ENCODE assay signal across 21 cellular contexts in the genomic region with DNA sequence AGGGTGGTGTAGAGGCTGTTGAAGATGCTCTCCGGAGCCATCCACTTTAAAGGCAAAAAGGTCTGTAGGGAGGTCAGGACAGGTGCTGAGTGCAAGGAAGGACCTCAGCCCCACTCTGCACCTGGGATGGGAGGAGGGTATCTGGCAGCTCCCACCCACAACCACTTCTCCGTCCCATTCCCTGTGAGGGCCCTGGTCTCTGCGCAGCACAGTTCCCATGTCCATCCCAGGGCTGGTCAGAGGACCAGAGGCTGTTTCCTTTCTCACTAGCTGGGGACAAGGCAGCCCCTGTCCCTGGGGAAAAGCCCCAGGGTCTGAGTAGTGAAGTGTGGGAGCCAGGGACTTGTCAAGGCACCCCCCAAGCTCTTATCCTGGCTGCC. TPM values are rescaled to one million over a fixed set of nuclear protein-coding genes. Genes with fewer than 3 reads are reported as not detected.
"Had no signal": no experiment of that assay in that cellular context is flagged by ENCODE, and none has a peak within 500 bp of the region (broad histone marks: within the 10 kb centered on the region; RNA-seq: fewer than 3 reads in every experiment).

No MANE protein-coding gene starts in this region.

- H3K9me3 ChIP-seq: ascending aorta, breast epithelium, esophagus squamous epithelium, lower lobe of right lung, SJSA1, thyroid gland had no signal

- H3K27me3 ChIP-seq: ascending aorta, breast epithelium, esophagus squamous epithelium, SJSA1, thyroid gland had no signal

- H3K4me1 Mint-ChIP-seq: activated naive CD8-positive, alpha-beta T cell treated with anti-CD3 and anti-CD28 coated beads, Interleukin-2, amount 50 U/mL, for 24 hours; nephron had no signal

- H3K27me3 Mint-ChIP-seq: activated CD8-positive, alpha-beta memory T cell treated with anti-CD3 and anti-CD28 coated beads, Interleukin-2, amount 10 ng/mL, durations not matched to agents 7 days and 5 days; activated naive CD8-positive, alpha-beta T cell treated with anti-CD3 and anti-CD28 coated beads, Interleukin-2, amount 50 U/mL, for 24 hours had no signal

- H3K27ac ChIP-seq: ascending aorta, esophagus squamous epithelium, lower lobe of right lung, SJSA1, thyroid gland had no signal

- H3K4me3 Mint-ChIP-seq: activated CD8-positive, alpha-beta memory T cell treated with anti-CD3 and anti-CD28 coated beads, Interleukin-2, amount 10 ng/mL, durations not matched to agents 7 days and 5 days; activated naive CD8-positive, alpha-beta T cell treated with anti-CD3 and anti-CD28 coated beads, Interleukin-2, amount 50 U/mL, for 24 hours; dendritic cell treated with granulocyte-macrophage colony-stimulating factor and Interleukin-4, amounts not matched to agents 40 ng/mL and 50 ng/mL, for 4 days; nephron; T-helper 1 cell treated with Interleukin-12 subunit alpha and Interleukin-12 subunit beta and Interleukin-4 antibody, amounts not matched to agents 30 μg/mL and 1 μg/mL, for 36 hours had no signal

- H3K36me3 ChIP-seq: breast epithelium, thyroid gland had no signal

- DNase-seq: activated CD4-positive, alpha-beta T cell treated with anti-CD3 and anti-CD28 coated beads for 1 hour; activated CD8-positive, alpha-beta memory T cell treated with anti-CD3 and anti-CD28 coated beads, Interleukin-2, amount 10 ng/mL, durations not matched to agents 7 days and 5 days; activated naive CD4-positive, alpha-beta T cell treated with Interleukin-2 at 50 U/mL for 16 hours; activated naive CD8-positive, alpha-beta T cell treated with anti-CD3 and anti-CD28 coated beads, Interleukin-2, amount 50 U/mL, for 24 hours; cerebellar nuclear complex; effector memory CD4-positive, alpha-beta T cell; esophagus squamous epithelium; lower lobe of right lung; nucleus accumbens; stimulated activated naive CD4-positive, alpha-beta T cell treated with Interleukin-2 at 50 U/mL for 16 hours; thyroid gland had no signal

- ATAC-seq: activated CD8-positive, alpha-beta memory T cell treated with anti-CD3 and anti-CD28 coated beads, Interleukin-2, amount 10 ng/mL, durations not matched to agents 7 days and 5 days; activated naive CD8-positive, alpha-beta T cell treated with anti-CD3 and anti-CD28 coated beads, Interleukin-2, amount 50 U/mL, for 24 hours; left colon; lower lobe of right lung had no signal

- H3K9me3 Mint-ChIP-seq: activated naive CD8-positive, alpha-beta T cell treated with anti-CD3 and anti-CD28 coated beads, Interleukin-2, amount 50 U/mL, for 24 hours; activated T-helper 2 cell treated with anti-CD3 and anti-CD28 coated beads, Interferon-gamma antibody, Interleukin-2, Interleukin-4, amounts not matched to agents 10 μg/mL and 5 μg/mL and 100 μg/mL, durations not matched to agents 14 hours and 24 hours and 36 hours; dendritic cell treated with granulocyte-macrophage colony-stimulating factor and Interleukin-4, amounts not matched to agents 40 ng/mL and 50 ng/mL, for 4 days; nephron; T-helper 1 cell treated with Interleukin-12 subunit alpha and Interleukin-12 subunit beta and Interleukin-4 antibody, amounts not matched to agents 30 μg/mL and 1 μg/mL, for 36 hours had no signal

- H3K4me3 ChIP-seq: ascending aorta, breast epithelium, esophagus squamous epithelium, lower lobe of right lung, SJSA1, thyroid gland had no signal

- H3K27ac Mint-ChIP-seq: activated CD8-positive, alpha-beta memory T cell treated with anti-CD3 and anti-CD28 coated beads, Interleukin-2, amount 10 ng/mL, durations not matched to agents 7 days and 5 days; activated naive CD8-positive, alpha-beta T cell treated with anti-CD3 and anti-CD28 coated beads, Interleukin-2, amount 50 U/mL, for 24 hours; activated T-helper 2 cell treated with anti-CD3 and anti-CD28 coated beads, Interferon-gamma antibody, Interleukin-2, Interleukin-4, amounts not matched to agents 10 μg/mL and 5 μg/mL and 100 μg/mL, durations not matched to agents 14 hours and 24 hours and 36 hours; dendritic cell treated with granulocyte-macrophage colony-stimulating factor and Interleukin-4, amounts not matched to agents 40 ng/mL and 50 ng/mL, for 4 days; nephron; T-helper 1 cell treated with Interleukin-12 subunit alpha and Interleukin-12 subunit beta and Interleukin-4 antibody, amounts not matched to agents 30 μg/mL and 1 μg/mL, for 36 hours had no signal

- H3K4me1 ChIP-seq: ascending aorta, breast epithelium, esophagus squamous epithelium, SJSA1, thyroid gland had no signal

RNA-seq across cellular contexts. Expression of gene CSF1R, which starts 33.7 kb away (rescaled TPM):
- total RNA-seq: endothelial cell of umbilical vein had no signal
- polyA plus RNA-seq: endothelial cell of umbilical vein had no signal

RNA-seq across cellular contexts. Expression of gene CDX1, which starts 46.5 kb away (rescaled TPM):
- total RNA-seq: activated CD8-positive, alpha-beta memory T cell treated with anti-CD3 and anti-CD28 coated beads, Interleukin-2, amount 10 ng/mL, durations not matched to agents 7 days and 5 days; activated T-helper 2 cell treated with anti-CD3 and anti-CD28 coated beads, Interferon-gamma antibody, Interleukin-2, Interleukin-4, amounts not matched to agents 10 μg/mL and 5 μg/mL and 100 μg/mL, durations not matched to agents 14 hours and 24 hours and 36 hours; ascending aorta; endothelial cell of umbilical vein; esophagus squamous epithelium; lower lobe of right lung; subcutaneous adipose tissue; thyroid gland had no signal
- polyA plus RNA-seq: endothelial cell of umbilical vein had no signal
